ENCODE assay signal across 2 cellular contexts in genomic region chr16:57616241-57616640, GRCh38.
TF ChIP-seq lines count a peak whose summit lies in the region.

No MANE protein-coding gene starts in this region.

TF ChIP-seq in SK-N-SH, 30 proteins besides CTCF, POLR2A, EP300 and RAD21 (continued from another document):
- TF ChIP-seq REST (IDR thresholded peaks at IDR 0.05; ENCODE audit: low read depth, low read length): no peak
- TF ChIP-seq GATA2 (CRISPR knock-in tag; IDR thresholded peaks at IDR 0.05): no peak
- TF ChIP-seq NRF1 (IDR thresholded peaks at IDR 0.05; ENCODE audit: low read depth, low read length): no peak
- no peak for TF ChIP-seq USF1 (IDR thresholded peaks at IDR 0.05; ENCODE audit: borderline replicate concordance, low read depth)
- TF ChIP-seq POLR2AphosphoS5 (IDR thresholded peaks at IDR 0.05; ENCODE audit: low read depth, low read length): no peak
- TF ChIP-seq TCF12 (IDR thresholded peaks at IDR 0.05): no peak
- TF ChIP-seq MXI1 (IDR thresholded peaks at IDR 0.05; ENCODE audit: low read depth, low read length): no peak
- no peak for TF ChIP-seq JUND (IDR thresholded peaks at IDR 0.05)
- TF ChIP-seq RFX5 (IDR thresholded peaks at IDR 0.05; ENCODE audit: low read length): no peak
- TF ChIP-seq FOXJ3 (CRISPR knock-in tag; IDR thresholded peaks at IDR 0.05): no peak
- TF ChIP-seq MEF2A (IDR thresholded peaks at IDR 0.05; ENCODE audit: borderline replicate concordance, low read depth): no peak
- no peak for TF ChIP-seq GABPA (IDR thresholded peaks at IDR 0.05; ENCODE audit: low read depth)
- no peak for TF ChIP-seq CHD2 (IDR thresholded peaks at IDR 0.05; ENCODE audit: low read length, partially characterized antibody)
- no peak for TF ChIP-seq SMC3 (IDR thresholded peaks at IDR 0.05; ENCODE audit: low read depth, low read length)

TF ChIP-seq in SK-N-SH treated with all-trans-retinoic acid at 6 μM for 48 hours, 23 proteins besides CTCF, POLR2A, EP300 and RAD21 (continued from another document):
- TF ChIP-seq CREB5 (CRISPR knock-in tag; IDR thresholded peaks at IDR 0.05; ENCODE audit: low read depth) (no peak), ZC3H10 (CRISPR knock-in tag; IDR thresholded peaks at IDR 0.05) (no peak), ZNF70 (CRISPR knock-in tag; IDR thresholded peaks at IDR 0.05) (no peak), TCF4 (CRISPR knock-in tag; IDR thresholded peaks at IDR 0.05; ENCODE audit: borderline replicate concordance) (no peak), POU6F1 (CRISPR knock-in tag; IDR thresholded peaks at IDR 0.05; ENCODE audit: borderline replicate concordance, low read depth) (no peak), OSR1 (CRISPR knock-in tag; IDR thresholded peaks at IDR 0.05) (no peak), ARNTL (CRISPR knock-in tag; IDR thresholded peaks at IDR 0.05; ENCODE audit: borderline replicate concordance, low read depth) (no peak), SNAI2 (CRISPR knock-in tag; IDR thresholded peaks at IDR 0.05) (no peak), ZFP30 (CRISPR knock-in tag; IDR thresholded peaks at IDR 0.05) (no peak), PPARA (CRISPR knock-in tag; IDR thresholded peaks at IDR 0.05; ENCODE audit: borderline replicate concordance) (no peak), ZFP3 (CRISPR knock-in tag; IDR thresholded peaks at IDR 0.05) (no peak), CSDC2 (CRISPR knock-in tag; IDR thresholded peaks at IDR 0.05) (no peak)
